ENCODE assay signal across 11 cellular contexts in the genomic region with DNA sequence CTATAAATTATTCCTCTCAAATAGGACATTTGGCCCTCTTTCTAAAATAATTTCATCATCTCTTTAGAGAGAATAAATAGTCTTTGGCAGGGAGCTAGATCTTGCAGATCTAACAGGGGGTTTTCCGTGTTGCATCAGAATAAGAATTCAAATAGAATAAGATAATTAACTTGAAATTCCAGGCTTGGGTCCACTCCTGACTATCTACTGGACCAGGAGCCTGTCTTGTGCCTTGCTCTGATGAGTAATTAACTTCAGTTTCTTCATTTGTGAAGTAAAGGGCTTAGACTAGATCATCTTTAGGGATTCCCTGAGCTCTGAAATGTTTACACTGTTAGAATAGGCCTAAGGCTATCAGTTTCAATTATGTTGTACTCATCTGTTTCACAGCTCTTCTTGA. TPM values are rescaled to one million over a fixed set of nuclear protein-coding genes. Genes with fewer than 3 reads are reported as not detected.
DNase-seq lines count a peak whose midpoint lies in the region; ATAC-seq and TF ChIP-seq lines count a peak whose summit lies in the region.
"Had no signal": no experiment of that assay in that cellular context is flagged by ENCODE, and none has a peak within 500 bp of the region (broad histone marks: within the 10 kb centered on the region; RNA-seq: fewer than 3 reads in every experiment).

No MANE protein-coding gene starts in this region.

- no peaks in the 10 kb centered on the region for H3K9me3 ChIP-seq in Panc1 (ENCODE audit: control insufficient read depth, insufficient read depth, low read depth, low read length)

- H3K27me3 ChIP-seq in Panc1 (ENCODE audit: control insufficient read depth, insufficient read depth, low read length): no peaks in the 10 kb centered on the region

- POLR2A ChIA-PET in Panc1 (lab: Charles Lee) (interaction anchor here (0.6 kb wide), 2 partner anchors 87 to 269 kb away, joined by 5 read pairs; no protein-coding TSS in a partner anchor), GM10248 (lab: Yijun Ruan, JAX) (no interaction called here)

- in situ Hi-C loops in Panc1 (cut with HindIII; ENCODE audit: low pct_unique_long_range_greater_than_20kb, low sequenced_read_pairs): no loop called here

- H3K9me3 Mint-ChIP-seq in activated T-cell treated with anti-CD3 and anti-CD28 coated beads, Interleukin-2, amount 50 U/mL, for 72 hours: no peaks in the 10 kb centered on the region
- no peaks in the 10 kb centered on the region for H3K9me3 Mint-ChIP-seq in stimulated activated naive CD8-positive, alpha-beta T cell treated with anti-CD3 and anti-CD28 coated beads, Interleukin-15, amount 100 ng/mL, for 72 hours

- intact Hi-C loops in Panc1 (cut with micrococcal nuclease; ENCODE audit: unreplicated experiment): no loop called here

- H3K4me3 Mint-ChIP-seq in activated T-cell treated with anti-CD3 and anti-CD28 coated beads, Interleukin-2, amount 50 U/mL, for 72 hours: peak overlapping the region; percentile 65 to 79
- H3K4me3 Mint-ChIP-seq in stimulated activated naive CD8-positive, alpha-beta T cell treated with anti-CD3 and anti-CD28 coated beads, Interleukin-15, amount 100 ng/mL, for 72 hours: peak overlapping the region; percentile 52 to 81

- peak overlapping the region; percentile 59 for H3K27ac ChIP-seq in Panc1 (ENCODE audit: low read length)
- peak overlapping the region; percentile 54 for H3K27ac ChIP-seq in epithelial cell of prostate

- TF ChIP-seq CTCF in Panc1 (IDR thresholded peaks at IDR 0.05) (no peak), GM10248 (IDR thresholded peaks at IDR 0.05; ENCODE audit: control extremely low read depth, extremely low read depth, low read depth, missing control alignments) (no peak)

- no peak for DNase-seq in activated T-cell treated with anti-CD3 and anti-CD28 coated beads, Interleukin-2, amount 50 U/mL, for 72 hours
- DNase-seq in activated T-cell treated with anti-CD3 and anti-CD28 coated beads, Interleukin-2, amount 50 U/mL, for 1 hour: no peak
- DNase-seq in Panc1 (ENCODE audit: low read depth, low spot score): no peak
- DNase-seq in epithelial cell of prostate (ENCODE audit: low read depth, low spot score): no peak
- DNase-seq in stimulated activated naive CD8-positive, alpha-beta T cell treated with anti-CD3 and anti-CD28 coated beads, Interleukin-15, amount 100 ng/mL, for 72 hours: peak in 1 of 2 donors; percentile 34
- DNase-seq in NCI-H526 treated with DMSO at 0.1 percent for 48 hours (lab: John Stamatoyannopoulos, UW): no peak
- no peak for DNase-seq in GM10248 (ENCODE audit: extremely low spot score)
- DNase-seq in HPDE6-E6E7 (ENCODE audit: extremely low spot score): no peak
- DNase-seq: activated gamma-delta T cell treated with Interleukin-2 at 50 U/mL for 16 hours had no signal

- CTCF ChIA-PET in Panc1 (lab: Charles Lee): no interaction called here
- CTCF ChIA-PET in GM10248 (lab: Yijun Ruan, JAX): interaction anchor here (0.9 to 2.6 kb wide), 13 partner anchors 9 to 137 kb away, joined by 3 to 12 read pairs (median 6); no protein-coding TSS in a partner anchor

- no peaks in the 10 kb centered on the region for H3K36me3 ChIP-seq in Panc1 (ENCODE audit: control insufficient read depth, insufficient read depth, low read length)

- H3K27ac Mint-ChIP-seq in activated T-cell treated with anti-CD3 and anti-CD28 coated beads, Interleukin-2, amount 50 U/mL, for 72 hours: peak overlapping the region; percentile 94
- H3K27ac Mint-ChIP-seq in stimulated activated naive CD8-positive, alpha-beta T cell treated with anti-CD3 and anti-CD28 coated beads, Interleukin-15, amount 100 ng/mL, for 72 hours: peak overlapping the region; percentile 86 to 97

- H3K36me3 Mint-ChIP-seq in activated T-cell treated with anti-CD3 and anti-CD28 coated beads, Interleukin-2, amount 50 U/mL, for 72 hours (ENCODE audit: insufficient read depth in 2 of 2): no peaks in the 10 kb centered on the region

- H3K4me1 Mint-ChIP-seq in activated T-cell treated with anti-CD3 and anti-CD28 coated beads, Interleukin-2, amount 50 U/mL, for 72 hours (ENCODE audit: low read depth): peaks cover 71% of the 10 kb centered on the region
- H3K4me1 Mint-ChIP-seq in stimulated activated naive CD8-positive, alpha-beta T cell treated with anti-CD3 and anti-CD28 coated beads, Interleukin-15, amount 100 ng/mL, for 72 hours: peaks cover 88% of the 10 kb centered on the region

- H3K27me3 Mint-ChIP-seq in activated T-cell treated with anti-CD3 and anti-CD28 coated beads, Interleukin-2, amount 50 U/mL, for 72 hours (ENCODE audit: low read depth): no peaks in the 10 kb centered on the region
- H3K27me3 Mint-ChIP-seq in stimulated activated naive CD8-positive, alpha-beta T cell treated with anti-CD3 and anti-CD28 coated beads, Interleukin-15, amount 100 ng/mL, for 72 hours: no peaks in the 10 kb centered on the region

- ATAC-seq in activated T-cell treated with anti-CD3 and anti-CD28 coated beads, Interleukin-2, amount 50 U/mL, for 72 hours (replicated peaks in 1 of 2): peak; percentile 37 to 52
- no peak for ATAC-seq in Panc1
- peak; percentile 35 for ATAC-seq in stimulated activated naive CD8-positive, alpha-beta T cell treated with anti-CD3 and anti-CD28 coated beads, Interleukin-15, amount 100 ng/mL, for 72 hours

- no TSS peak for BruUV-seq in Panc1 (replicated peaks; lab: Mats Ljungman, UMichigan)

- no peak overlapping the region for H3K4me3 ChIP-seq in Panc1 (ENCODE audit: low read depth in 2 of 2, low read length in 2 of 2)

- peaks cover 13% of the 10 kb centered on the region for H3K4me1 ChIP-seq in Panc1 (ENCODE audit: control insufficient read depth, insufficient read depth, low read length)

RNA-seq across cellular contexts. Expression of gene TMEM123, which starts 23.5 kb away (rescaled TPM):
- total RNA-seq in activated T-cell treated with anti-CD3 and anti-CD28 coated beads, Interleukin-2, amount 50 U/mL, for 72 hours: 100 to 1,000 TPM; 279 to 347 TPM
- 383 TPM for total RNA-seq in Panc1 (2021; ENCODE audit: unreplicated experiment)
- polyA plus RNA-seq in Panc1 (2012; ENCODE audit: insufficient read length): 252 TPM

RNA-seq across cellular contexts. Expression of gene MMP7, which starts 54.5 kb away (rescaled TPM):
- not detected for total RNA-seq in activated T-cell treated with anti-CD3 and anti-CD28 coated beads, Interleukin-2, amount 50 U/mL, for 72 hours
- total RNA-seq in Panc1 (2021; ENCODE audit: unreplicated experiment): 2.7 TPM
- 1.7 TPM for polyA plus RNA-seq in Panc1 (2012; ENCODE audit: insufficient read length)
- total RNA-seq: posterior vena cava; T-helper 2 cell treated with Interferon-gamma antibody and Interleukin-4, amounts not matched to agents 100 ng/mL and 5 ng/mL, for 36 hours had no signal
